17 cellular contexts compared by ENCODE assay signal in the genomic region with DNA sequence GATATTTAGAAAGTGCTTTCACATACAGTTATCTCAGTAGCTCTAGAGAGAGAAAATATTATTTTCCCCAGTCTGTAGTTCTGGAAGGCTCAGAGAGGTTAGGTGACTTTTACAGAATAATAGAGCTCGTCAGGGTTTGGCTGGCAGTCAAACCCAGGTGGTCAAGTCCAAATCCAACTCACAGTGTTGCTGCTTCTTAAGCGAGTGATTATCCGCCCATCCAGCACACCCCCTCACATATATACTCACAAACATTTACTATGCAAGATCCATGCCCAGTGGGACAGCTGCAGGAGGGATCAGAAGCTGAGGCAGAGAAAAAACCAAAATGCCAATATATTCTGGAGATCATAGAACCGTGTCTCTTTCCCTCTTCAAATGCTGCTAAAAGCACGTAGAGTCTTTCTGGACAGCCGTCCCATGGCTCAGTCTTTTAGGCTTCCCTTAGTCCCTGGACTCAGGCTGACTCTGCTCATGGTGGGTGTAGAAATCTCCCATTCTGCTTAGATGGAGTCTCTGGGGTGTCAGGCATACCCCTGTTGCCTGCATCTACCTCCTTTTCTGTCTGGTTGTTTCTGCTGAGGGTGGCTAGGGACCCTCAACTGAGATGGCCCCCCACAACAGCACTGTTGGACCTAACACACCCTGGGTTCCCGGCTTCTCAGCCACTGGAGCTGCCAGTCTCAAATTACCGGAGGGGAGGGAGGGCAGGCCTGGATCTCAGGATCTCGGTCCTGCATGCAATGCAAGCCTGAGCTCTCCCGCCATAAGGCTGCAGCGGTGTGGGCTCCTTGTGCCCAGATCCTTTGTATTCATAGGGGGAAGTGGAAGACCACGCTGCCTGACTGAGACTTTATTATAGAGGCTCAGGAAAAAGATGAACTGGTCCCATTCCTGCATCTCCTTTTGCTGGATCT. TPM values are rescaled to one million over a fixed set of nuclear protein-coding genes. Genes with fewer than 3 reads are reported as not detected.
DNase-seq lines count a peak whose midpoint lies in the region; FAIRE-seq and TF ChIP-seq lines count a peak whose summit lies in the region.
"Had no signal": no experiment of that assay in that cellular context is flagged by ENCODE, and none has a peak within 500 bp of the region (broad histone marks: within the 10 kb centered on the region; RNA-seq: fewer than 3 reads in every experiment).

A gene with protein sequence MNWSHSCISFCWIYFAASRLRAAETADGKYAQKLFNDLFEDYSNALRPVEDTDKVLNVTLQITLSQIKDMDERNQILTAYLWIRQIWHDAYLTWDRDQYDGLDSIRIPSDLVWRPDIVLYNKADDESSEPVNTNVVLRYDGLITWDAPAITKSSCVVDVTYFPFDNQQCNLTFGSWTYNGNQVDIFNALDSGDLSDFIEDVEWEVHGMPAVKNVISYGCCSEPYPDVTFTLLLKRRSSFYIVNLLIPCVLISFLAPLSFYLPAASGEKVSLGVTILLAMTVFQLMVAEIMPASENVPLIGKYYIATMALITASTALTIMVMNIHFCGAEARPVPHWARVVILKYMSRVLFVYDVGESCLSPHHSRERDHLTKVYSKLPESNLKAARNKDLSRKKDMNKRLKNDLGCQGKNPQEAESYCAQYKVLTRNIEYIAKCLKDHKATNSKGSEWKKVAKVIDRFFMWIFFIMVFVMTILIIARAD (plus strand): TSS at position 743 of the 917 bp plus-strand sequence. CDS start 135 bp downstream, at position 878.

- H3K4me1 ChIP-seq in A673 (ENCODE audit: insufficient read depth, low read length, poor library complexity, severe bottlenecking) (peaks cover 36% of the 10 kb centered on the region), SJCRH30 (peaks cover 12% of the 10 kb centered on the region; the same call in 1 of the 2 replicates), small intestine (ENCODE audit: control insufficient read depth in 2 of 2, insufficient read depth in 1 of 2, low read depth in 1 of 2, low read length in 1 of 2) (no peaks in the 10 kb centered on the region), tibial nerve (no peaks in the 10 kb centered on the region)

- TF ChIP-seq CTCF in A673 (conservative IDR thresholded peaks at IDR 0.05; ENCODE audit: low read depth, low read length) = no peak
- TF ChIP-seq CTCF in HFFc6 (IDR thresholded peaks at IDR 0.05) = no peak
- no peak for TF ChIP-seq CTCF in foreskin fibroblast (IDR thresholded peaks at IDR 0.05; ENCODE audit: low read depth, low read length)
- TF ChIP-seq CTCF in tibial nerve (IDR thresholded peaks at IDR 0.05) = no peak

- TF ChIP-seq EP300 in tibial nerve (IDR thresholded peaks at IDR 0.05) = no peak

- DNase-seq in A673 (ENCODE audit: low spot score) (no peak), HFFc6 (no peak), SJCRH30 (peak; percentile 35 to 58), iPS-NIHi7 (ENCODE audit: extremely low spot score) (peak; percentile 57), small intestine (no peak), foreskin fibroblast (no peak), tibial nerve (ENCODE audit: low spot score in 2 of 2) (no peak)
- DNase-seq in central memory CD4-positive, alpha-beta T cell = no peak
- DNase-seq: activated effector memory CD4-positive, alpha-beta T cell treated with anti-CD3 and anti-CD28 coated beads, Interleukin-2, amount 50 U/mL, for 16 hours; AML-193; effector CD4-positive, alpha-beta T cell; NCI-H1048 had no signal

- peaks cover 33% of the 10 kb centered on the region for H3K4me1 Mint-ChIP-seq in HFFc6 (ENCODE audit: low read depth)

- no peak for TF ChIP-seq POLR2A in tibial nerve (IDR thresholded peaks at IDR 0.05)

- POLR2A ChIA-PET in A673 (lab: Charles Lee; ENCODE audit: low non-redundant PET) = interaction anchor here (0.6 to 0.7 kb wide), 2 partner anchors 191 to 248 kb away, joined by 4 to 5 read pairs; no protein-coding TSS in a partner anchor

- 75 to 84% (median 83%) methylated on average over 12 of the region's 12 CpGs for WGBS in small intestine, 3 donors
- 53 to 56% methylated on average over 12 of the region's 12 CpGs for WGBS in tibial nerve, 2 donors

- H3K27ac Mint-ChIP-seq in HFFc6 = peak within 1 kb of the TSS; percentile 54

- H3K27ac ChIP-seq in A673 (ENCODE audit: low read depth, low read length, poor library complexity, severe bottlenecking) = peak within 1 kb of the TSS; percentile 72
- H3K27ac ChIP-seq in SJCRH30 = no peak within 1 kb of the TSS
- no peak within 1 kb of the TSS for H3K27ac ChIP-seq in small intestine (ENCODE audit: low read depth in 1 of 2, low read length in 1 of 2)
- no peak within 1 kb of the TSS for H3K27ac ChIP-seq in tibial nerve
- H3K27ac ChIP-seq: thoracic aorta, VCaP had no signal

- H3K4me3 Mint-ChIP-seq in HFFc6 = peak within 1 kb of the TSS; percentile 43

- no peaks in the 10 kb centered on the region for H3K9me3 Mint-ChIP-seq in HFFc6

- no peaks in the 10 kb centered on the region for H3K36me3 ChIP-seq in A673 (ENCODE audit: insufficient read depth, low read length, poor library complexity, severe bottlenecking)
- H3K36me3 ChIP-seq in SJCRH30 = no peaks in the 10 kb centered on the region
- H3K36me3 ChIP-seq in small intestine (ENCODE audit: control insufficient read depth in 2 of 2, insufficient read depth in 2 of 2, low read length in 2 of 2) = no peaks in the 10 kb centered on the region
- no peaks in the 10 kb centered on the region for H3K36me3 ChIP-seq in tibial nerve
- H3K36me3 ChIP-seq: thoracic aorta had no signal

- H3K27me3 Mint-ChIP-seq in HFFc6 (ENCODE audit: insufficient read depth) = no peaks in the 10 kb centered on the region; the same call in 1 of the 2 replicates

- FAIRE-seq in small intestine (lab: Jason Lieb, UNC) = no peak
- FAIRE-seq: islet of Langerhans had no signal

- H3K4me3 ChIP-seq in A673 (ENCODE audit: low read depth, low read length, poor library complexity, severe bottlenecking) = no peak within 1 kb of the TSS
- H3K4me3 ChIP-seq in SJCRH30 = no peak within 1 kb of the TSS
- no peak within 1 kb of the TSS for H3K4me3 ChIP-seq in small intestine (ENCODE audit: low read depth in 1 of 2, low read length in 2 of 2)
- H3K4me3 ChIP-seq in foreskin fibroblast (ENCODE audit: low read depth in 1 of 2, low read length in 2 of 2) = no peak within 1 kb of the TSS
- H3K4me3 ChIP-seq in tibial nerve = no peak within 1 kb of the TSS
- H3K4me3 ChIP-seq: thoracic aorta had no signal

- H3K9me3 ChIP-seq in A673 (ENCODE audit: low read depth, low read length, poor library complexity, severe bottlenecking) = no peaks in the 10 kb centered on the region
- H3K9me3 ChIP-seq in SJCRH30 (replicated peaks) = no peaks in the 10 kb centered on the region
- no peaks in the 10 kb centered on the region for H3K9me3 ChIP-seq in small intestine (ENCODE audit: control insufficient read depth, low read depth)
- H3K9me3 ChIP-seq in tibial nerve = no peaks in the 10 kb centered on the region
- H3K9me3 ChIP-seq: thoracic aorta had no signal

- H3K36me3 Mint-ChIP-seq in HFFc6 (ENCODE audit: low read depth) = no peaks in the 10 kb centered on the region

- CTCF ChIA-PET in A673 (lab: Charles Lee) = interaction anchor here (0.6 to 2.5 kb wide), 3 partner anchors 10 to 467 kb away, joined by 4 to 20 read pairs (median 4); no protein-coding TSS in a partner anchor

- intact Hi-C loops in A673 (cut with micrococcal nuclease; ENCODE audit: unreplicated experiment) = no loop called here

- BruUV-seq in A673 (replicated peaks; lab: Mats Ljungman, UMichigan) = no TSS peak

- H3K27me3 ChIP-seq in A673 (replicated peaks; ENCODE audit: insufficient read depth, low read depth, low read length, poor library complexity) = no peaks in the 10 kb centered on the region
- no peaks in the 10 kb centered on the region for H3K27me3 ChIP-seq in SJCRH30
- H3K27me3 ChIP-seq in small intestine (ENCODE audit: control insufficient read depth in 2 of 2, insufficient read depth in 2 of 2, low read length in 2 of 2) = no peaks in the 10 kb centered on the region
- H3K27me3 ChIP-seq in tibial nerve = peaks cover 0 to 3% of the 10 kb centered on the region in 2 donors

RNA-seq across cellular contexts. Expression of the gene that starts here (rescaled TPM):
- total RNA-seq in A673 (2021) (0.35 and 1.5 TPM in 2 replicates), tibial nerve (not detected)
- not detected for total RNA-seq in HFFc6 (2021; fragmentation: NEBNext Ultra II Directional; extraction: Animal tissue kit (Norgen Biotek cat#: 25700))
- total RNA-seq in SJCRH30 (2014; rRNA removed; shearing (Covaris generic)) = 0.08 and 0.51 TPM in 2 replicates
- polyA plus RNA-seq in small intestine = under 1 TPM in 1 of 3 donors, not detected in 2; 0.01 TPM
- total RNA-seq: pulmonary artery endothelial cell, SK-MEL-5, thoracic aorta had no signal

Comparison
In these comparisons a context has a peak if more than half of its experiments do, and no peak if none do; other contexts are left out.
1. Peak in DNase-seq in SJCRH30; RNA of the gene not detected or under 1 TPM.